In genomic region chr14:55579724-55580400, GRCh38 we compare ENCODE assay signal across 8 cellular contexts. TPM values are rescaled to one million over a fixed set of nuclear protein-coding genes. Genes with fewer than 3 reads are reported as not detected.
A peak's percentile ranks its signal among the peaks of the same experiment; 100 is the strongest.
DNase-seq lines count a peak whose midpoint lies in the region; ATAC-seq and TF ChIP-seq lines count a peak whose summit lies in the region.

Gene KTN1 (plus strand): TSS chr14:55580207. CDS start chr14:55612049, 31,842 bp downstream.

- ATAC-seq in HG03439 (IDR thresholded peaks at IDR 0.05; ENCODE audit: unreplicated experiment) (peak; percentile 81), lower lobe of right lung (peak; percentile 96)

- H3K4me3 ChIP-seq in BE2C (ENCODE audit: low read depth, low read length): peak within 1 kb of the TSS; percentile 92
- peak within 1 kb of the TSS; percentile 94 for H3K4me3 ChIP-seq in lower lobe of right lung

- H3K36me3 ChIP-seq in BE2C: peaks cover 3% of the 10 kb centered on the region; the same call in 1 of the 2 replicates
- no peaks in the 10 kb centered on the region for H3K36me3 ChIP-seq in lower lobe of right lung

- intact Hi-C loops in lower lobe of right lung (cut with DNase I): no loop called here

- H3K27ac ChIP-seq in lower lobe of right lung: peak within 1 kb of the TSS; percentile 91

- peaks cover 3% of the 10 kb centered on the region for H3K36me3 Mint-ChIP-seq in activated CD4-positive, alpha-beta memory T cell treated with anti-CD3 and anti-CD28 coated beads, Interleukin-2, amount 10 ng/mL, durations not matched to agents 7 days and 5 days (ENCODE audit: low read depth)

- H3K27me3 Mint-ChIP-seq in activated CD4-positive, alpha-beta memory T cell treated with anti-CD3 and anti-CD28 coated beads, Interleukin-2, amount 10 ng/mL, durations not matched to agents 7 days and 5 days: no peaks in the 10 kb centered on the region

- H3K27me3 ChIP-seq in BE2C (no peaks in the 10 kb centered on the region), lower lobe of right lung (ENCODE audit: low read depth) (no peaks in the 10 kb centered on the region)

- H3K27ac Mint-ChIP-seq in activated CD4-positive, alpha-beta memory T cell treated with anti-CD3 and anti-CD28 coated beads, Interleukin-2, amount 10 ng/mL, durations not matched to agents 7 days and 5 days: peak within 1 kb of the TSS; percentile 75

- DNase-seq in BE2C (peak; percentile 91), GM19238 (ENCODE audit: insufficient read length, low spot score) (peak; percentile 82), NCI-H748 (lab: John Stamatoyannopoulos, UW; ENCODE audit: unreplicated experiment) (peak; percentile 88), ecto neural progenitor cell (ENCODE audit: low spot score) (peak; percentile 85), lower lobe of right lung (peak; percentile 91)
- peak; percentile 88 for DNase-seq in activated CD4-positive, alpha-beta memory T cell treated with anti-CD3 and anti-CD28 coated beads, Interleukin-2, amount 10 ng/mL, durations not matched to agents 7 days and 5 days
- peak; percentile 64 to 82 (median 66) for DNase-seq in stimulated activated CD4-positive, alpha-beta T cell treated with anti-CD3 and anti-CD28 coated beads, TNF-alpha, amount 100 ng/mL, for 24 hours (ENCODE audit: low read depth in 3 of 3)

- no peak for TF ChIP-seq CTCF in BE2C (IDR thresholded peaks at IDR 0.05; ENCODE audit: low read depth, low read length)
- TF ChIP-seq CTCF in lower lobe of right lung (IDR thresholded peaks at IDR 0.05): no peak

- H3K9me3 Mint-ChIP-seq in activated CD4-positive, alpha-beta memory T cell treated with anti-CD3 and anti-CD28 coated beads, Interleukin-2, amount 10 ng/mL, durations not matched to agents 7 days and 5 days: no peaks in the 10 kb centered on the region

- no peaks in the 10 kb centered on the region for H3K9me3 ChIP-seq in BE2C
- H3K9me3 ChIP-seq in lower lobe of right lung: no peaks in the 10 kb centered on the region

- peaks cover 40% of the 10 kb centered on the region for H3K4me1 Mint-ChIP-seq in activated CD4-positive, alpha-beta memory T cell treated with anti-CD3 and anti-CD28 coated beads, Interleukin-2, amount 10 ng/mL, durations not matched to agents 7 days and 5 days

- CTCF ChIA-PET in activated CD4-positive, alpha-beta memory T cell treated with anti-CD3 and anti-CD28 coated beads, Interleukin-2, amount 10 ng/mL, durations not matched to agents 7 days and 5 days (lab: Charles Lee): interaction anchor here (0.7 to 0.9 kb wide), 3 partner anchors 13 to 1820 kb away, joined by 3 to 7 read pairs (median 4); no protein-coding TSS in a partner anchor

- H3K4me1 ChIP-seq in BE2C: peaks cover 14% of the 10 kb centered on the region
- H3K4me1 ChIP-seq in lower lobe of right lung: peaks cover 45% of the 10 kb centered on the region

- peak within 1 kb of the TSS; percentile 91 for H3K4me3 Mint-ChIP-seq in activated CD4-positive, alpha-beta memory T cell treated with anti-CD3 and anti-CD28 coated beads, Interleukin-2, amount 10 ng/mL, durations not matched to agents 7 days and 5 days

- POLR2A ChIA-PET in activated CD4-positive, alpha-beta memory T cell treated with anti-CD3 and anti-CD28 coated beads, Interleukin-2, amount 10 ng/mL, durations not matched to agents 7 days and 5 days (lab: Charles Lee): interaction anchor here (1.0 to 1.3 kb wide), 3 partner anchors 13 to 134 kb away, joined by 3 read pairs; no protein-coding TSS in a partner anchor

RNA-seq across cellular contexts. Expression of gene KTN1, which starts in this region (rescaled TPM):
- 94.3 TPM for polyA plus RNA-seq in BE2C (2012; ENCODE audit: insufficient read depth, insufficient read length, low read depth)
- 10 to 100 TPM; 96.7 to 99.9 TPM for total RNA-seq in activated CD4-positive, alpha-beta memory T cell treated with anti-CD3 and anti-CD28 coated beads, Interleukin-2, amount 10 ng/mL, durations not matched to agents 7 days and 5 days
- 164 TPM for total RNA-seq in lower lobe of right lung

Comparison
In these comparisons a context has a peak if more than half of its experiments do, and no peak if none do; other contexts are left out.
1. Peak in every context shown above with its lines: DNase-seq, ATAC-seq, H3K4me3 ChIP-seq and H3K27ac ChIP-seq.